1 cellular context compared by ENCODE assay signal in the genomic region with DNA sequence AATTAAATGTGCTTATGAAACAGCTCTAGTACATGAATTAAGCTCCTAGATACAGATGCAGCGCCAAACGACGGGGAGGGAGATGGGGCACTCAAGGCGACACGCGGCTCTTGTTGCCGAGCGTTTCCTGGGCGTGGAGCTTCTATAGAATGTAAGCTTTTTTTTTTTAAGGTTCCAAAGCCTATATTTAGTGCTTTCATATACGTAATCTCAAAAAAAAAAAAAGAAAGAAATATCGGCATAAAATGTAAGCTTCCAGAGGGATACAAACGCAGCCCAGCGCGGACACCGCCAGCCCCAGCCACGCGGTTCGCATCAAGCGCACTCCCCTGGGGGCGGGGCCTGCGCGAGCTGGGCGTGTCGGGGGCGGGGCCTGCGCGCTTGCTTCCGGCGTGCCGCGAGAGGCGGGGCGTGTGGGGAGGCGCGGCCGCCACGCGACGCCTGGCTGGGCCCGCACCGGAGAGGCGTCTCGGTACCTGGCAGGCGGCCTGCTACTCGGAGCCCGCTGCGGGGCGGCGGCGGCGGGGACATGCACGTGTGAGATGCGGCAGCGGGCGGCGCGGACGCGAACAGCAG.
A peak's percentile ranks its signal among the peaks of the same experiment; 100 is the strongest.
TF ChIP-seq lines count a peak whose summit lies in the region.

A gene with protein sequence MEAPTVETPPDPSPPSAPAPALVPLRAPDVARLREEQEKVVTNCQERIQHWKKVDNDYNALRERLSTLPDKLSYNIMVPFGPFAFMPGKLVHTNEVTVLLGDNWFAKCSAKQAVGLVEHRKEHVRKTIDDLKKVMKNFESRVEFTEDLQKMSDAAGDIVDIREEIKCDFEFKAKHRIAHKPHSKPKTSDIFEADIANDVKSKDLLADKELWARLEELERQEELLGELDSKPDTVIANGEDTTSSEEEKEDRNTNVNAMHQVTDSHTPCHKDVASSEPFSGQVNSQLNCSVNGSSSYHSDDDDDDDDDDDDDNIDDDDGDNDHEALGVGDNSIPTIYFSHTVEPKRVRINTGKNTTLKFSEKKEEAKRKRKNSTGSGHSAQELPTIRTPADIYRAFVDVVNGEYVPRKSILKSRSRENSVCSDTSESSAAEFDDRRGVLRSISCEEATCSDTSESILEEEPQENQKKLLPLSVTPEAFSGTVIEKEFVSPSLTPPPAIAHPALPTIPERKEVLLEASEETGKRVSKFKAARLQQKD (plus strand): TSS at position 412 of the 576 bp plus-strand sequence. CDS start 309 bp downstream, outside the sequence.

TF ChIP-seq in HepG2, 621 proteins besides CTCF, POLR2A, EP300 and RAD21 (continued from another document):
- TF ChIP-seq, protein P1, sequence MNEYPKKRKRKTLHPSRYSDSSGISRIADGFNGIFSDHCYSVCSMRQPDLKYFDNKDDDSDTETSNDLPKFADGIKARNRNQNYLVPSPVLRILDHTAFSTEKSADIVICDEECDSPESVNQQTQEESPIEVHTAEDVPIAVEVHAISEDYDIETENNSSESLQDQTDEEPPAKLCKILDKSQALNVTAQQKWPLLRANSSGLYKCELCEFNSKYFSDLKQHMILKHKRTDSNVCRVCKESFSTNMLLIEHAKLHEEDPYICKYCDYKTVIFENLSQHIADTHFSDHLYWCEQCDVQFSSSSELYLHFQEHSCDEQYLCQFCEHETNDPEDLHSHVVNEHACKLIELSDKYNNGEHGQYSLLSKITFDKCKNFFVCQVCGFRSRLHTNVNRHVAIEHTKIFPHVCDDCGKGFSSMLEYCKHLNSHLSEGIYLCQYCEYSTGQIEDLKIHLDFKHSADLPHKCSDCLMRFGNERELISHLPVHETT (CRISPR knock-in tag; conservative IDR thresholded peaks at IDR 0.05), result peak; percentile 36; the same call in 1 of the 2 replicates
- TF ChIP-seq, protein P2, sequence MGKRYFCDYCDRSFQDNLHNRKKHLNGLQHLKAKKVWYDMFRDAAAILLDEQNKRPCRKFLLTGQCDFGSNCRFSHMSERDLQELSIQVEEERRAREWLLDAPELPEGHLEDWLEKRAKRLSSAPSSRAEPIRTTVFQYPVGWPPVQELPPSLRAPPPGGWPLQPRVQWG (CRISPR knock-in tag; IDR thresholded peaks at IDR 0.05; ENCODE audit: borderline replicate concordance, low read depth), result no peak
- TF ChIP-seq ZNF296 (CRISPR knock-in tag; conservative IDR thresholded peaks at IDR 0.05), result no peak
- no peak for TF ChIP-seq NCOA2 (CRISPR knock-in tag; IDR thresholded peaks at IDR 0.05)
- TF ChIP-seq, protein P3, sequence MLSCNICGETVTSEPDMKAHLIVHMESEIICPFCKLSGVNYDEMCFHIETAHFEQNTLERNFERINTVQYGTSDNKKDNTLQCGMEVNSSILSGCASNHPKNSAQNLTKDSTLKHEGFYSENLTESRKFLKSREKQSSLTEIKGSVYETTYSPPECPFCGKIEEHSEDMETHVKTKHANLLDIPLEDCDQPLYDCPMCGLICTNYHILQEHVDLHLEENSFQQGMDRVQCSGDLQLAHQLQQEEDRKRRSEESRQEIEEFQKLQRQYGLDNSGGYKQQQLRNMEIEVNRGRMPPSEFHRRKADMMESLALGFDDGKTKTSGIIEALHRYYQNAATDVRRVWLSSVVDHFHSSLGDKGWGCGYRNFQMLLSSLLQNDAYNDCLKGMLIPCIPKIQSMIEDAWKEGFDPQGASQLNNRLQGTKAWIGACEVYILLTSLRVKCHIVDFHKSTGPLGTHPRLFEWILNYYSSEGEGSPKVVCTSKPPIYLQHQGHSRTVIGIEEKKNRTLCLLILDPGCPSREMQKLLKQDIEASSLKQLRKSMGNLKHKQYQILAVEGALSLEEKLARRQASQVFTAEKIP (CRISPR knock-in tag; IDR thresholded peaks at IDR 0.05; ENCODE audit: borderline replicate concordance), result no peak
- peak; percentile 30; the same call in 1 of the 2 replicates for TF ChIP-seq HOXA5 (CRISPR knock-in tag; IDR thresholded peaks at IDR 0.05)
- TF ChIP-seq ZNF619 (CRISPR knock-in tag; IDR thresholded peaks at IDR 0.05), result no peak
- TF ChIP-seq, protein P4, sequence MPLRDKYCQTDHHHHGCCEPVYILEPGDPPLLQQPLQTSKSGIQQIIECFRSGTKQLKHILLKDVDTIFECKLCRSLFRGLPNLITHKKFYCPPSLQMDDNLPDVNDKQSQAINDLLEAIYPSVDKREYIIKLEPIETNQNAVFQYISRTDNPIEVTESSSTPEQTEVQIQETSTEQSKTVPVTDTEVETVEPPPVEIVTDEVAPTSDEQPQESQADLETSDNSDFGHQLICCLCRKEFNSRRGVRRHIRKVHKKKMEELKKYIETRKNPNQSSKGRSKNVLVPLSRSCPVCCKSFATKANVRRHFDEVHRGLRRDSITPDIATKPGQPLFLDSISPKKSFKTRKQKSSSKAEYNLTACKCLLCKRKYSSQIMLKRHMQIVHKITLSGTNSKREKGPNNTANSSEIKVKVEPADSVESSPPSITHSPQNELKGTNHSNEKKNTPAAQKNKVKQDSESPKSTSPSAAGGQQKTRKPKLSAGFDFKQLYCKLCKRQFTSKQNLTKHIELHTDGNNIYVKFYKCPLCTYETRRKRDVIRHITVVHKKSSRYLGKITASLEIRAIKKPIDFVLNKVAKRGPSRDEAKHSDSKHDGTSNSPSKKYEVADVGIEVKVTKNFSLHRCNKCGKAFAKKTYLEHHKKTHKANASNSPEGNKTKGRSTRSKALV (CRISPR knock-in tag; IDR thresholded peaks at IDR 0.05), result no peak; the same call in 1 of the 2 replicates
- TF ChIP-seq KDM4B (CRISPR knock-in tag; IDR thresholded peaks at IDR 0.05), result no peak
- no peak for TF ChIP-seq ZNF530 (CRISPR knock-in tag; IDR thresholded peaks at IDR 0.05; ENCODE audit: low read depth)
- no peak for TF ChIP-seq MIXL1 (CRISPR knock-in tag; IDR thresholded peaks at IDR 0.05)
- peak; percentile 34; the same call in 1 of the 2 replicates for TF ChIP-seq TOPORS (CRISPR knock-in tag; IDR thresholded peaks at IDR 0.05)
- TF ChIP-seq, protein P5, sequence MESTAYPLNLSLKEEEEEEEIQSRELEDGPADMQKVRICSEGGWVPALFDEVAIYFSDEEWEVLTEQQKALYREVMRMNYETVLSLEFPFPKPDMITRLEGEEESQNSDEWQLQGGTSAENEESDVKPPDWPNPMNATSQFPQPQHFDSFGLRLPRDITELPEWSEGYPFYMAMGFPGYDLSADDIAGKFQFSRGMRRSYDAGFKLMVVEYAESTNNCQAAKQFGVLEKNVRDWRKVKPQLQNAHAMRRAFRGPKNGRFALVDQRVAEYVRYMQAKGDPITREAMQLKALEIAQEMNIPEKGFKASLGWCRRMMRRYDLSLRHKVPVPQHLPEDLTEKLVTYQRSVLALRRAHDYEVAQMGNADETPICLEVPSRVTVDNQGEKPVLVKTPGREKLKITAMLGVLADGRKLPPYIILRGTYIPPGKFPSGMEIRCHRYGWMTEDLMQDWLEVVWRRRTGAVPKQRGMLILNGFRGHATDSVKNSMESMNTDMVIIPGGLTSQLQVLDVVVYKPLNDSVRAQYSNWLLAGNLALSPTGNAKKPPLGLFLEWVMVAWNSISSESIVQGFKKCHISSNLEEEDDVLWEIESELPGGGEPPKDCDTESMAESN (CRISPR knock-in tag; conservative IDR thresholded peaks at IDR 0.05), result no peak
- peak; percentile 37; the same call in 1 of the 2 replicates for TF ChIP-seq ERF (CRISPR knock-in tag; IDR thresholded peaks at IDR 0.05)
- TF ChIP-seq DR1 (CRISPR knock-in tag; IDR thresholded peaks at IDR 0.05), result no peak
- TF ChIP-seq, protein P6, sequence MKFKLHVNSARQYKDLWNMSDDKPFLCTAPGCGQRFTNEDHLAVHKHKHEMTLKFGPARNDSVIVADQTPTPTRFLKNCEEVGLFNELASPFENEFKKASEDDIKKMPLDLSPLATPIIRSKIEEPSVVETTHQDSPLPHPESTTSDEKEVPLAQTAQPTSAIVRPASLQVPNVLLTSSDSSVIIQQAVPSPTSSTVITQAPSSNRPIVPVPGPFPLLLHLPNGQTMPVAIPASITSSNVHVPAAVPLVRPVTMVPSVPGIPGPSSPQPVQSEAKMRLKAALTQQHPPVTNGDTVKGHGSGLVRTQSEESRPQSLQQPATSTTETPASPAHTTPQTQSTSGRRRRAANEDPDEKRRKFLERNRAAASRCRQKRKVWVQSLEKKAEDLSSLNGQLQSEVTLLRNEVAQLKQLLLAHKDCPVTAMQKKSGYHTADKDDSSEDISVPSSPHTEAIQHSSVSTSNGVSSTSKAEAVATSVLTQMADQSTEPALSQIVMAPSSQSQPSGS (CRISPR knock-in tag; IDR thresholded peaks at IDR 0.05), result 0 out of 2 replicates have a peak, but pooled peaks have one; percentile 23
- peak; percentile 32; the same call in 1 of the 2 replicates for TF ChIP-seq ARNT2 (CRISPR knock-in tag; IDR thresholded peaks at IDR 0.05; ENCODE audit: low read depth)
